In the genomic region with DNA sequence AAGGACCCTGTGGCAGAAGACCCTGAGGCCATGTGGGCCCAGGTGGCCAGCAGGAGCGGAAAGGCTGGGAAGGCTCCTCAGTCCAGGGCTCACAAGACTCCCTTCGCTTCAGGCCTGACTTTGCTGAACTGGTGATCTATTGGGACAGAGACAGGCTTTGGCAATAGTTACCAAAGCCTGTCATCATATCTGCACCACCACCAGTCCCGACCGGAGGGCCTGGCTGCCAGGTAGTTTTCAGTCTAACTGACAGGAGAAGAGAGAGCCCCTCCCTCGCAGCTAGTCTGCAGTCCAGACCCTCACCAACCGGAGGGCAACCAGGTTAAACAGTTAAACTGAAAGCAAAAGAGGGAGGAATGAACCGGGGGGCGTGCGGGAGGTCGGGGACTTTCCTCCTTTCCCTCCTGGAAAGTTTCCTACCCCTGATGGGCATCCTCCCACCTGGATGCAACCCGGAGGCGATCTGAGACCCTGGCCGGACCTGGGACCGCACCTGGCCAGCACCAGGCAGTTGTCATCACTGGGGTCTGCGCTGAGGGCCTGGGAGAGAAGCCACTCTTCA, we compare ENCODE assay signal across 1 cellular context.
TF ChIP-seq lines count a peak whose summit lies in the region.

No MANE protein-coding gene starts in this region.

TF ChIP-seq in neural cell, 6 proteins besides CTCF, POLR2A, EP300 and RAD21 (continued from another document):
- TF ChIP-seq, protein P1, sequence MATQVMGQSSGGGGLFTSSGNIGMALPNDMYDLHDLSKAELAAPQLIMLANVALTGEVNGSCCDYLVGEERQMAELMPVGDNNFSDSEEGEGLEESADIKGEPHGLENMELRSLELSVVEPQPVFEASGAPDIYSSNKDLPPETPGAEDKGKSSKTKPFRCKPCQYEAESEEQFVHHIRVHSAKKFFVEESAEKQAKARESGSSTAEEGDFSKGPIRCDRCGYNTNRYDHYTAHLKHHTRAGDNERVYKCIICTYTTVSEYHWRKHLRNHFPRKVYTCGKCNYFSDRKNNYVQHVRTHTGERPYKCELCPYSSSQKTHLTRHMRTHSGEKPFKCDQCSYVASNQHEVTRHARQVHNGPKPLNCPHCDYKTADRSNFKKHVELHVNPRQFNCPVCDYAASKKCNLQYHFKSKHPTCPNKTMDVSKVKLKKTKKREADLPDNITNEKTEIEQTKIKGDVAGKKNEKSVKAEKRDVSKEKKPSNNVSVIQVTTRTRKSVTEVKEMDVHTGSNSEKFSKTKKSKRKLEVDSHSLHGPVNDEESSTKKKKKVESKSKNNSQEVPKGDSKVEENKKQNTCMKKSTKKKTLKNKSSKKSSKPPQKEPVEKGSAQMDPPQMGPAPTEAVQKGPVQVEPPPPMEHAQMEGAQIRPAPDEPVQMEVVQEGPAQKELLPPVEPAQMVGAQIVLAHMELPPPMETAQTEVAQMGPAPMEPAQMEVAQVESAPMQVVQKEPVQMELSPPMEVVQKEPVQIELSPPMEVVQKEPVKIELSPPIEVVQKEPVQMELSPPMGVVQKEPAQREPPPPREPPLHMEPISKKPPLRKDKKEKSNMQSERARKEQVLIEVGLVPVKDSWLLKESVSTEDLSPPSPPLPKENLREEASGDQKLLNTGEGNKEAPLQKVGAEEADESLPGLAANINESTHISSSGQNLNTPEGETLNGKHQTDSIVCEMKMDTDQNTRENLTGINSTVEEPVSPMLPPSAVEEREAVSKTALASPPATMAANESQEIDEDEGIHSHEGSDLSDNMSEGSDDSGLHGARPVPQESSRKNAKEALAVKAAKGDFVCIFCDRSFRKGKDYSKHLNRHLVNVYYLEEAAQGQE (IDR thresholded peaks at IDR 0.05; ENCODE audit: borderline replicate concordance) = no peak
- TF ChIP-seq MXI1 (conservative IDR thresholded peaks at IDR 0.05; ENCODE audit: poor library complexity, severe bottlenecking) = no peak
TF ChIP-seq in neural cell: peak in this region for 0.
